In the genomic region with DNA sequence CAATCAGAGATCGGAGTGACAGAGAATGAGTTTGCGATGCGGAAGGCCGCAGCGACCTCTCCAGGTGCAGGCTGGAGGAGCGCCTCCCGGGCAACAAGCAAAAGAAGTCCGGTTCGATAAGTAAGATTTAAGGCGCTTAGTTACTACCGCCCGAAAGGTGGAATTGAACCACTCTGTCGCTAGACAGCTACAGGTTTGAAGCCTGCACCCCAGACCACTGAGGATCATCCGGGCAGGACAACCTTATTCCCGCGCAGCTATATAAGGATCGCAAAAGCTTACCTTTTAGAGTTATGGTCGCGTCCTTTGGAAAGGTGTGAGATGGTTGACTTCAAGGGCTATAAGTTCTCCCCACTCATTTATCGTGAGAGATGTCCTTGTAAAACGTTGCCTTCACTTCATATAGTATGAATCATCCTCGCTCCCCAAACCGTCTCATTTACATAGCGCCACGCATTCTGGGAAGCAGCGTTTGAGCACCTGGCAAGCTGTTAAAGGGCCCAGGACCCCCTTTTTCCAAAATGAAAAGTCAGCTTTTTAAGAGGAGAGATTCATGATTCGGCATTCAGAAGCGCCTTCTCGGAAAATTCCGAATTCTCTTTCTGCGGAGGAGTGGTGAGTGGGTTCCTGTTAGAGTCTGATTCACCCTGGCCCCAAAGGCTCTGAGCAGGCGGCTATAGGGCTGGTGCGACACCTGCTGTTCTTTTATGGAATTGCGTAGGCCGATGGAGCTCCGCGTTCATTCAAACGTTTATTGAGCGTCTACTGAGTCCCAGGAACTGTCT, we compare ENCODE assay signal across 1 cellular context.
TF ChIP-seq lines count a peak whose summit lies in the region.

No MANE protein-coding gene starts in this region.

TF ChIP-seq in K562, 482 proteins besides CTCF, POLR2A, EP300 and RAD21 (continued from another document):
- TF ChIP-seq ZNF143 (CRISPR knock-in tag; IDR thresholded peaks at IDR 0.05) (peak; percentile 95), SMAD3 (CRISPR knock-in tag; conservative IDR thresholded peaks at IDR 0.05) (no peak; the same call in 1 of the 2 replicates), ZNF239 (CRISPR knock-in tag; IDR thresholded peaks at IDR 0.05) (peak; percentile 98), MAFF (IDR thresholded peaks at IDR 0.05; ENCODE audit: low read length) (peak; percentile 39; the same call in 1 of the 2 replicates), DEAF1 (CRISPR knock-in tag; IDR thresholded peaks at IDR 0.05) (peak; percentile 98), ETV1 (tag; conservative IDR thresholded peaks at IDR 0.05; ENCODE audit: low read depth) (peak; percentile 47), DIDO1 (tag; IDR thresholded peaks at IDR 0.05; ENCODE audit: low read depth) (no peak), KHSRP (IDR thresholded peaks at IDR 0.05) (no peak), SRSF1 (IDR thresholded peaks at IDR 0.05; ENCODE audit: low read depth, low read length) (no peak), GTF3C2 (IDR thresholded peaks at IDR 0.05; ENCODE audit: borderline replicate concordance, extremely low read depth, insufficient read length) (peak; percentile 16), FOXM1 (IDR thresholded peaks at IDR 0.05; ENCODE audit: low read depth) (peak; percentile 79), FOXM1 (CRISPR knock-in tag; IDR thresholded peaks at IDR 0.05; ENCODE audit: low read depth) (no peak), ZNF24 (IDR thresholded peaks at IDR 0.05) (0 out of 2 replicates have a peak, but pooled peaks have one; percentile 60), ZNF316 (IDR thresholded peaks at IDR 0.05) (peak; percentile 93), SOX6 (IDR thresholded peaks at IDR 0.05) (peak; percentile 39), FOXJ2 (tag; IDR thresholded peaks at IDR 0.05) (peak; percentile 74), TEAD2 (tag; IDR thresholded peaks at IDR 0.05) (0 out of 2 replicates have a peak, but pooled peaks have one; percentile 33)
- TF ChIP-seq, protein P1, sequence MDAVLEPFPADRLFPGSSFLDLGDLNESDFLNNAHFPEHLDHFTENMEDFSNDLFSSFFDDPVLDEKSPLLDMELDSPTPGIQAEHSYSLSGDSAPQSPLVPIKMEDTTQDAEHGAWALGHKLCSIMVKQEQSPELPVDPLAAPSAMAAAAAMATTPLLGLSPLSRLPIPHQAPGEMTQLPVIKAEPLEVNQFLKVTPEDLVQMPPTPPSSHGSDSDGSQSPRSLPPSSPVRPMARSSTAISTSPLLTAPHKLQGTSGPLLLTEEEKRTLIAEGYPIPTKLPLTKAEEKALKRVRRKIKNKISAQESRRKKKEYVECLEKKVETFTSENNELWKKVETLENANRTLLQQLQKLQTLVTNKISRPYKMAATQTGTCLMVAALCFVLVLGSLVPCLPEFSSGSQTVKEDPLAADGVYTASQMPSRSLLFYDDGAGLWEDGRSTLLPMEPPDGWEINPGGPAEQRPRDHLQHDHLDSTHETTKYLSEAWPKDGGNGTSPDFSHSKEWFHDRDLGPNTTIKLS (IDR thresholded peaks at IDR 0.05; ENCODE audit: borderline replicate concordance, low read depth) = peak; percentile 56; the same call in 1 of the 2 replicates
- TF ChIP-seq, protein P2, sequence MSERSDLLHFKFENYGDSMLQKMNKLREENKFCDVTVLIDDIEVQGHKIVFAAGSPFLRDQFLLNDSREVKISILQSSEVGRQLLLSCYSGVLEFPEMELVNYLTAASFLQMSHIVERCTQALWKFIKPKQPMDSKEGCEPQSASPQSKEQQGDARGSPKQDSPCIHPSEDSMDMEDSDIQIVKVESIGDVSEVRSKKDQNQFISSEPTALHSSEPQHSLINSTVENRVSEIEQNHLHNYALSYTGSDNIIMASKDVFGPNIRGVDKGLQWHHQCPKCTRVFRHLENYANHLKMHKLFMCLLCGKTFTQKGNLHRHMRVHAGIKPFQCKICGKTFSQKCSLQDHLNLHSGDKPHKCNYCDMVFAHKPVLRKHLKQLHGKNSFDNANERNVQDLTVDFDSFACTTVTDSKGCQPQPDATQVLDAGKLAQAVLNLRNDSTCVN (CRISPR knock-in tag; IDR thresholded peaks at IDR 0.05) = no peak
